ENCODE assay signal across 29 cellular contexts in genomic region chr20:33408313-33408712, GRCh38. TPM values are rescaled to one million over a fixed set of nuclear protein-coding genes. Genes with fewer than 3 reads are reported as not detected.
DNase-seq lines count a peak whose midpoint lies in the region; ATAC-seq lines count a peak whose summit lies in the region.
"Had no signal": no experiment of that assay in that cellular context is flagged by ENCODE, and none has a peak within 500 bp of the region (broad histone marks: within the 10 kb centered on the region; RNA-seq: fewer than 3 reads in every experiment).

No MANE protein-coding gene starts in this region.

- peaks cover 51% of the 10 kb centered on the region for H3K4me1 Mint-ChIP-seq in stimulated activated effector memory CD8-positive, alpha-beta T cell treated with anti-CD3 and anti-CD28 coated beads, Interleukin-12 subunit alpha, Interleukin-12 subunit beta, amount 100 ng/mL, for 72 hours

- 0 out of 2 replicates have a peak, but pooled peaks cover 4% of the 10 kb centered on the region for H3K9me3 ChIP-seq in SJSA1 (replicated peaks)
- H3K9me3 ChIP-seq: ascending aorta, gastrocnemius medialis, ovary had no signal

- H3K27me3 ChIP-seq in H7 (ENCODE audit: control insufficient read depth, insufficient read depth, low read length) (no peaks in the 10 kb centered on the region), SJSA1 (replicated peaks) (no peaks in the 10 kb centered on the region)
- H3K27me3 ChIP-seq: ascending aorta, gastrocnemius medialis, ovary had no signal

- no peak overlapping the region for H3K4me3 ChIP-seq in H7 (ENCODE audit: insufficient read depth, low read depth, low read length)
- no peak overlapping the region for H3K4me3 ChIP-seq in SJSA1
- H3K4me3 ChIP-seq: ascending aorta, gastrocnemius medialis, ovary had no signal

- no peaks in the 10 kb centered on the region for H3K36me3 ChIP-seq in H7 (replicated peaks; ENCODE audit: control insufficient read depth, insufficient read depth, low read length)
- peaks cover 29% of the 10 kb centered on the region for H3K36me3 ChIP-seq in SJSA1
- H3K36me3 ChIP-seq: ovary had no signal

- H3K27ac ChIP-seq in SJSA1: peak overlapping the region; percentile 75; the same call in 1 of the 2 replicates
- H3K27ac ChIP-seq: ascending aorta, ovary, WERI-Rb-1 had no signal

- H3K36me3 Mint-ChIP-seq in stimulated activated effector memory CD8-positive, alpha-beta T cell treated with anti-CD3 and anti-CD28 coated beads, Interleukin-12 subunit alpha, Interleukin-12 subunit beta, amount 100 ng/mL, for 72 hours: peaks cover 12% of the 10 kb centered on the region
- H3K36me3 Mint-ChIP-seq: activated naive CD4-positive, alpha-beta T cell treated with anti-CD3 and anti-CD28 coated beads, Interleukin-2, amount 50 U/mL, for 72 hours had no signal

- H3K9me3 Mint-ChIP-seq in stimulated activated effector memory CD8-positive, alpha-beta T cell treated with anti-CD3 and anti-CD28 coated beads, Interleukin-12 subunit alpha, Interleukin-12 subunit beta, amount 100 ng/mL, for 72 hours: no peaks in the 10 kb centered on the region
- H3K9me3 Mint-ChIP-seq: activated naive CD4-positive, alpha-beta T cell treated with anti-CD3 and anti-CD28 coated beads, Interleukin-2, amount 50 U/mL, for 72 hours; activated T-helper 1 cell treated with anti-CD3 and anti-CD28 coated beads, Interleukin-12 subunit alpha, Interleukin-12 subunit beta, Interleukin-2, Interleukin-4 antibody, amounts not matched to agents 30 ng/mL and 10 ng/mL and 1 ng/mL, durations not matched to agents 14 hours and 24 hours and 36 hours; immature natural killer cell had no signal

- peak; percentile 25 for DNase-seq in H7
- DNase-seq in SJSA1 (ENCODE audit: low read depth in 1 of 2, low spot score in 2 of 2): no peak
- DNase-seq in stimulated activated effector memory CD8-positive, alpha-beta T cell treated with anti-CD3 and anti-CD28 coated beads, Interleukin-12 subunit alpha, Interleukin-12 subunit beta, amount 100 ng/mL, for 72 hours (ENCODE audit: low spot score in 2 of 2): no peak
- DNase-seq in globus pallidus (ENCODE audit: low spot score): no peak
- no peak for DNase-seq in activated CD4-positive, alpha-beta T cell treated with anti-CD3 and anti-CD28 coated beads, Interleukin-2, amount 50 U/mL, for 4 hours
- no peak for DNase-seq in NCI-H2227 (lab: John Stamatoyannopoulos, UW; ENCODE audit: unreplicated experiment)
- DNase-seq in activated CD4-positive, CD25-positive, alpha-beta regulatory T cell (lab: John Stamatoyannopoulos, UW): no peak
- DNase-seq: activated CD4-positive, alpha-beta T cell treated with anti-CD3 and anti-CD28 coated beads, Interleukin-2, amount 50 U/mL, for 1 hour; dermis blood vessel endothelial cell; DND-41; gastrocnemius medialis; immature natural killer cell; mesendoderm; MV-4-11; NCI-H146; NCI-H446 treated with DMSO at 0.1 percent for 48 hours; NCI-H82; ovary; retina; small intestine; substantia nigra; SW 1271; T1000; WERI-Rb-1 had no signal

- H3K4me1 ChIP-seq in SJSA1 (replicated peaks): peaks cover 26% of the 10 kb centered on the region
- H3K4me1 ChIP-seq: ascending aorta, gastrocnemius medialis had no signal

- peak overlapping the region; percentile 85 for H3K27ac Mint-ChIP-seq in stimulated activated effector memory CD8-positive, alpha-beta T cell treated with anti-CD3 and anti-CD28 coated beads, Interleukin-12 subunit alpha, Interleukin-12 subunit beta, amount 100 ng/mL, for 72 hours
- H3K27ac Mint-ChIP-seq: activated T-helper 1 cell treated with anti-CD3 and anti-CD28 coated beads, Interleukin-12 subunit alpha, Interleukin-12 subunit beta, Interleukin-2, Interleukin-4 antibody, amounts not matched to agents 30 ng/mL and 10 ng/mL and 1 ng/mL, durations not matched to agents 14 hours and 24 hours and 36 hours; CD14-positive monocyte; immature natural killer cell had no signal

- ATAC-seq in esophagus mucosa: peak; percentile 9
- ATAC-seq in stimulated activated effector memory CD8-positive, alpha-beta T cell treated with anti-CD3 and anti-CD28 coated beads, Interleukin-12 subunit alpha, Interleukin-12 subunit beta, amount 100 ng/mL, for 72 hours: no peak
- ATAC-seq: activated naive CD4-positive, alpha-beta T cell treated with anti-CD3 and anti-CD28 coated beads, Interleukin-2, amount 50 U/mL, for 72 hours; gastrocnemius medialis had no signal

- peak overlapping the region; percentile 50 for H3K4me3 Mint-ChIP-seq in stimulated activated effector memory CD8-positive, alpha-beta T cell treated with anti-CD3 and anti-CD28 coated beads, Interleukin-12 subunit alpha, Interleukin-12 subunit beta, amount 100 ng/mL, for 72 hours
- H3K4me3 Mint-ChIP-seq: activated T-helper 1 cell treated with anti-CD3 and anti-CD28 coated beads, Interleukin-12 subunit alpha, Interleukin-12 subunit beta, Interleukin-2, Interleukin-4 antibody, amounts not matched to agents 30 ng/mL and 10 ng/mL and 1 ng/mL, durations not matched to agents 14 hours and 24 hours and 36 hours; CD14-positive monocyte; immature natural killer cell had no signal

RNA-seq across cellular contexts. Expression of gene CDK5RAP1, which starts 7.0 kb away (rescaled TPM):
- total RNA-seq in H7 (2014; rRNA removed; shearing (Covaris generic)): 49.9 and 57.2 TPM in 2 replicates
- 35.6 and 41.7 TPM in 2 replicates for total RNA-seq in SJSA1 (2014; rRNA removed; shearing (Covaris generic))
- total RNA-seq in esophagus mucosa: 14.7 TPM

RNA-seq across cellular contexts. Expression of gene SNTA1, which starts 35.2 kb away (rescaled TPM):
- 3.8 and 6.0 TPM in 2 replicates for total RNA-seq in H7 (2014; rRNA removed; shearing (Covaris generic))
- total RNA-seq in SJSA1 (2014; rRNA removed; shearing (Covaris generic)): 41.8 and 44.4 TPM in 2 replicates
- total RNA-seq in esophagus mucosa: 4.7 TPM
